28 cellular contexts compared by ENCODE assay signal in the genomic region with DNA sequence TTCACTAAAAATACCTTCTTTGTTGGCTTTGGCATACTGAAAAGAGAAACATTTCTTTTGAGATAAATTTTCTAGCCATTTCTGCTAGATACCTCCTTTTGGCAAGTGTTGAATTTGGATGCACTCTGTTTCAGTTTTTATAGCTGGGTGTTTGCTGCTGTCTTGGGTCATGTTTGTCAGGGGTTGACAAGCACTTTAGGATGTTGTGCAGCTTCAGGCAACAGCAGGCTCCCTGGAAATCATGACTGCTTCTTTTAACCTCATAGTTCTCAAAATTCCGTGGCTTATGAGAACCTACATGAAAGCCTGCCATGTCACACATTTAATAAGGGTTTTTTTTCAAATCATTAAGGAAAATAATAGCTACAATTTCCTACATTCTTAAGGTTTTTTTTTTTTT. TPM values are rescaled to one million over a fixed set of nuclear protein-coding genes. Genes with fewer than 3 reads are reported as not detected.
"Had no signal": no experiment of that assay in that cellular context is flagged by ENCODE, and none has a peak within 500 bp of the region (broad histone marks: within the 10 kb centered on the region; RNA-seq: fewer than 3 reads in every experiment).

No MANE protein-coding gene starts in this region.

- H3K9me3 ChIP-seq: neutrophil, psoas muscle, right lobe of liver, stomach, thoracic aorta, tibial artery, upper lobe of right lung had no signal

- H3K36me3 Mint-ChIP-seq: mesothelial cell of epicardium, naive B cell, natural killer cell, neural progenitor cell had no signal

- H3K9me3 Mint-ChIP-seq: mesothelial cell of epicardium; naive B cell; neural progenitor cell; stimulated activated naive B cell treated with anti-CD40 and anti-IgM and Interleukin-4, amounts not matched to agents 10 μg/mL and 1 μg/mL and 100 μg/mL, for 72 hours had no signal

- DNase-seq: islet precursor cell; mesendoderm; naive B cell; natural killer cell; nephron progenitor cell; occipital lobe; psoas muscle; right lobe of liver; stimulated activated CD4-positive, alpha-beta T cell treated with anti-CD3 and anti-CD28 coated beads, Interleukin-1b, Interleukin-23, amount 100 ng/mL, for 48 hours; stimulated activated CD4-positive, alpha-beta T cell treated with anti-CD3 and anti-CD28 coated beads, Interleukin-2, amount 100 ng/mL, for 48 hours; stimulated activated CD4-positive, alpha-beta T cell treated with anti-CD3 and anti-CD28 coated beads, Interleukin-4, amount 100 ng/mL, for 4 hours; stimulated activated CD8-positive, alpha-beta memory T cell treated with anti-CD3 and anti-CD28 coated beads, Interleukin-4, amount 100 ng/mL, for 48 hours; stimulated activated naive B cell treated with anti-CD40 and anti-IgM and Interleukin-4, amounts not matched to agents 10 μg/mL and 1 μg/mL and 100 μg/mL, for 72 hours; stimulated activated naive CD8-positive, alpha-beta T cell treated with anti-CD3 and anti-CD28 coated beads, Interleukin-15, Interleukin-2, amounts not matched to agents 100 U/mL and 50 U/mL, for 24 hours; stomach; tibial artery; trophoblast cell; upper lobe of right lung had no signal

- H3K4me3 Mint-ChIP-seq: mesothelial cell of epicardium; naive B cell; natural killer cell; nephron progenitor cell; neural progenitor cell; stimulated activated naive B cell treated with anti-CD40 and anti-IgM and Interleukin-4, amounts not matched to agents 10 μg/mL and 1 μg/mL and 100 μg/mL, for 72 hours had no signal

- H3K36me3 ChIP-seq: neural progenitor cell, neutrophil, right lobe of liver, stomach, thoracic aorta, tibial artery, upper lobe of right lung had no signal

- H3K27ac Mint-ChIP-seq: mesothelial cell of epicardium; natural killer cell; nephron progenitor cell; neural progenitor cell; stimulated activated naive B cell treated with anti-CD40 and anti-IgM and Interleukin-4, amounts not matched to agents 10 μg/mL and 1 μg/mL and 100 μg/mL, for 72 hours had no signal

- H3K27me3 Mint-ChIP-seq: naive B cell; stimulated activated naive B cell treated with anti-CD40 and anti-IgM and Interleukin-4, amounts not matched to agents 10 μg/mL and 1 μg/mL and 100 μg/mL, for 72 hours had no signal

- H3K27me3 ChIP-seq: hepatocyte, neural progenitor cell, neutrophil, right lobe of liver, stomach, tibial artery, upper lobe of right lung had no signal

- H3K4me1 ChIP-seq: neural progenitor cell, psoas muscle, right lobe of liver, upper lobe of right lung had no signal

- H3K27ac ChIP-seq: hepatocyte, neural progenitor cell, neutrophil, parathyroid adenoma, psoas muscle, right lobe of liver, stomach, thoracic aorta, tibial artery, upper lobe of right lung had no signal

- H3K4me1 Mint-ChIP-seq: mesothelial cell of epicardium, natural killer cell, nephron progenitor cell, neural progenitor cell had no signal

- ATAC-seq: left lobe of liver; natural killer cell; psoas muscle; right lobe of liver; stimulated activated naive B cell treated with anti-CD40 and anti-IgM and Interleukin-4, amounts not matched to agents 10 μg/mL and 1 μg/mL and 100 μg/mL, for 72 hours; stimulated activated naive CD8-positive, alpha-beta T cell treated with anti-CD3 and anti-CD28 coated beads, Interleukin-15, Interleukin-2, amounts not matched to agents 100 U/mL and 50 U/mL, for 24 hours; upper lobe of right lung had no signal

- H3K4me3 ChIP-seq: hepatocyte, lung, neural progenitor cell, psoas muscle, right lobe of liver, smooth muscle cell, stomach, thoracic aorta, tibial artery, upper lobe of right lung had no signal

RNA-seq across cellular contexts. Expression of a gene that starts 36.7 kb away (rescaled TPM):
- total RNA-seq: osteocyte had no signal
- polyA plus RNA-seq: smooth muscle cell had no signal
